ENCODE assay signal across 1 cellular context in genomic region chr17:343211-343610, GRCh38.
TF ChIP-seq lines count a peak whose summit lies in the region.

No MANE protein-coding gene starts in this region.

TF ChIP-seq in HepG2, 621 proteins besides CTCF, POLR2A, EP300 and RAD21 (continued from another document):
- TF ChIP-seq TSC22D2 (CRISPR knock-in tag; IDR thresholded peaks at IDR 0.05; ENCODE audit: borderline replicate concordance) (no peak), PCBP1 (IDR thresholded peaks at IDR 0.05; ENCODE audit: borderline replicate concordance, low read depth, low read length) (no peak), ESRRA (CRISPR knock-in tag; IDR thresholded peaks at IDR 0.05; ENCODE audit: low read depth) (no peak)
